ENCODE assay signal across 26 cellular contexts in genomic region chr3:55716611-55717225, GRCh38.
"Had no signal": no experiment of that assay in that cellular context is flagged by ENCODE, and none has a peak within 500 bp of the region (broad histone marks: within the 10 kb centered on the region; RNA-seq: fewer than 3 reads in every experiment).

No MANE protein-coding gene starts in this region.

- H3K4me1 ChIP-seq: esophagus squamous epithelium, lower lobe of right lung, vagina had no signal

- ATAC-seq: activated CD8-positive, alpha-beta memory T cell treated with anti-CD3 and anti-CD28 coated beads, Interleukin-2, amount 10 ng/mL, durations not matched to agents 7 days and 5 days; activated CD8-positive, alpha-beta T cell treated with anti-CD3 and anti-CD28 coated beads, Interleukin-2, amount 10 ng/mL, durations not matched to agents 7 days and 5 days; activated naive CD4-positive, alpha-beta T cell treated with anti-CD3 and anti-CD28 coated beads, Interleukin-2, amount 50 U/mL, for 72 hours; heart right ventricle; left lobe of liver; lower lobe of right lung had no signal

- H3K4me3 Mint-ChIP-seq: activated CD8-positive, alpha-beta memory T cell treated with anti-CD3 and anti-CD28 coated beads, Interleukin-2, amount 10 ng/mL, durations not matched to agents 7 days and 5 days; activated CD8-positive, alpha-beta T cell treated with anti-CD3 and anti-CD28 coated beads, Interleukin-2, amount 10 ng/mL, durations not matched to agents 7 days and 5 days; type B pancreatic cell had no signal

- H3K9me3 ChIP-seq: esophagus squamous epithelium, heart right ventricle, lower lobe of right lung, testis, vagina had no signal

- H3K27ac Mint-ChIP-seq: activated CD8-positive, alpha-beta memory T cell treated with anti-CD3 and anti-CD28 coated beads, Interleukin-2, amount 10 ng/mL, durations not matched to agents 7 days and 5 days; activated CD8-positive, alpha-beta T cell treated with anti-CD3 and anti-CD28 coated beads, Interleukin-2, amount 10 ng/mL, durations not matched to agents 7 days and 5 days; activated naive CD4-positive, alpha-beta T cell treated with anti-CD3 and anti-CD28 coated beads, Interleukin-2, amount 50 U/mL, for 72 hours; type B pancreatic cell had no signal

- H3K36me3 ChIP-seq: esophagus squamous epithelium, heart right ventricle, lower lobe of right lung, vagina had no signal

- H3K4me1 Mint-ChIP-seq: activated CD8-positive, alpha-beta memory T cell treated with anti-CD3 and anti-CD28 coated beads, Interleukin-2, amount 10 ng/mL, durations not matched to agents 7 days and 5 days had no signal

- H3K36me3 Mint-ChIP-seq: activated CD8-positive, alpha-beta memory T cell treated with anti-CD3 and anti-CD28 coated beads, Interleukin-2, amount 10 ng/mL, durations not matched to agents 7 days and 5 days; activated naive CD4-positive, alpha-beta T cell treated with anti-CD3 and anti-CD28 coated beads, Interleukin-2, amount 50 U/mL, for 72 hours; type B pancreatic cell had no signal

- DNase-seq: activated CD4-positive, alpha-beta T cell treated with anti-CD3 and anti-CD28 coated beads, Interleukin-2, amount 50 U/mL, for 1 hour; activated CD8-positive, alpha-beta memory T cell treated with anti-CD3 and anti-CD28 coated beads, Interleukin-2, amount 10 ng/mL, durations not matched to agents 7 days and 5 days; activated CD8-positive, alpha-beta T cell treated with anti-CD3 and anti-CD28 coated beads, Interleukin-2, amount 10 ng/mL, durations not matched to agents 7 days and 5 days; activated naive CD4-positive, alpha-beta T cell; activated T-cell treated with anti-CD3 and anti-CD28 coated beads, Interleukin-2, amount 50 U/mL, for 48 hours; dermis blood vessel endothelial cell; effector CD4-positive, alpha-beta T cell; esophagus squamous epithelium; foreskin melanocyte; heart right ventricle; kidney glomerular epithelial cell; lower lobe of right lung; posterior cingulate gyrus; right cardiac atrium; stimulated activated CD4-positive, alpha-beta T cell treated with anti-CD3 and anti-CD28 coated beads, Interleukin-15, amount 100 ng/mL, for 24 hours; stimulated activated CD4-positive, alpha-beta T cell treated with anti-CD3 and anti-CD28 coated beads, Interleukin-2, amount 100 ng/mL, for 24 hours; stimulated activated naive CD4-positive, alpha-beta T cell; T1000; testis had no signal

- H3K9me3 Mint-ChIP-seq: activated naive CD4-positive, alpha-beta T cell treated with anti-CD3 and anti-CD28 coated beads, Interleukin-2, amount 50 U/mL, for 72 hours; nephron; type B pancreatic cell had no signal

- H3K27me3 Mint-ChIP-seq: activated CD8-positive, alpha-beta memory T cell treated with anti-CD3 and anti-CD28 coated beads, Interleukin-2, amount 10 ng/mL, durations not matched to agents 7 days and 5 days had no signal

- H3K4me3 ChIP-seq: esophagus squamous epithelium, heart right ventricle, lower lobe of right lung, testis, vagina had no signal

- H3K27me3 ChIP-seq: esophagus squamous epithelium, testis, vagina had no signal

- H3K27ac ChIP-seq: esophagus squamous epithelium, heart right ventricle, lower lobe of right lung, vagina had no signal

- FAIRE-seq: bronchial epithelial cell, colon had no signal
